In genomic region chr4:182715548-182715947, GRCh38 we compare ENCODE assay signal across 2 cellular contexts.
TF ChIP-seq lines count a peak whose summit lies in the region.

No MANE protein-coding gene starts in this region.

TF ChIP-seq in GM23338, 12 proteins besides CTCF, POLR2A, EP300 and RAD21 (continued from another document):
- no peak for TF ChIP-seq ZNF462 (CRISPR knock-in tag; IDR thresholded peaks at IDR 0.05)
- TF ChIP-seq EZH2phosphoT487 (IDR thresholded peaks at IDR 0.05; ENCODE audit: unreplicated experiment): no peak
- TF ChIP-seq REST (IDR thresholded peaks at IDR 0.05; ENCODE audit: unreplicated experiment): no peak
- TF ChIP-seq STAT1 (IDR thresholded peaks at IDR 0.05; ENCODE audit: unreplicated experiment): no peak
- no peak for TF ChIP-seq EZH2 (IDR thresholded peaks at IDR 0.05; ENCODE audit: low read depth, unreplicated experiment)

TF ChIP-seq in WTC11, 78 proteins besides CTCF, POLR2A, EP300 and RAD21 (continued from another document):
- TF ChIP-seq GTF2I (CRISPR knock-in tag; conservative IDR thresholded peaks at IDR 0.05): no peak
- TF ChIP-seq CREB1 (CRISPR knock-in tag; IDR thresholded peaks at IDR 0.05): no peak
